9 cellular contexts compared by ENCODE assay signal in genomic region chr19:39507715-39508364, GRCh38. TPM values are rescaled to one million over a fixed set of nuclear protein-coding genes. Genes with fewer than 3 reads are reported as not detected.
DNase-seq lines count a peak whose midpoint lies in the region; ATAC-seq and TF ChIP-seq lines count a peak whose summit lies in the region.
"Had no signal": no experiment of that assay in that cellular context is flagged by ENCODE, and none has a peak within 500 bp of the region (broad histone marks: within the 10 kb centered on the region; RNA-seq: fewer than 3 reads in every experiment).

No MANE protein-coding gene starts in this region.

- H3K36me3 ChIP-seq in iPS-20b (ENCODE audit: insufficient read depth, low read depth, low read length), result no peaks in the 10 kb centered on the region

- H3K9me3 Mint-ChIP-seq in stimulated activated naive CD8-positive, alpha-beta T cell treated with anti-CD3 and anti-CD28 coated beads, Interleukin-15, Interleukin-2, amounts not matched to agents 100 ng/mL and 50 ng/mL, for 24 hours, result no peaks in the 10 kb centered on the region
- H3K9me3 Mint-ChIP-seq in activated T-helper 17 cell treated with anti-CD3 and anti-CD28 coated beads, Interleukin-2, amount 50 U/mL, for 72 hours, result no peaks in the 10 kb centered on the region
- H3K9me3 Mint-ChIP-seq in type B pancreatic cell, result no peaks in the 10 kb centered on the region

- peak overlapping the region; percentile 74 for H3K4me3 ChIP-seq in iPS-20b (ENCODE audit: low read length)

- no peak for ATAC-seq in stimulated activated naive CD8-positive, alpha-beta T cell treated with anti-CD3 and anti-CD28 coated beads, Interleukin-15, Interleukin-2, amounts not matched to agents 100 U/mL and 50 U/mL, for 24 hours
- ATAC-seq in activated T-helper 17 cell treated with anti-CD3 and anti-CD28 coated beads, Interleukin-2, amount 50 U/mL, for 72 hours (replicated peaks), result no peak
- ATAC-seq in HG03135 (IDR thresholded peaks at IDR 0.05; ENCODE audit: unreplicated experiment), result no peak

- peak overlapping the region; percentile 71 for H3K27ac Mint-ChIP-seq in stimulated activated naive CD8-positive, alpha-beta T cell treated with anti-CD3 and anti-CD28 coated beads, Interleukin-15, Interleukin-2, amounts not matched to agents 100 ng/mL and 50 ng/mL, for 24 hours
- H3K27ac Mint-ChIP-seq in activated T-helper 17 cell treated with anti-CD3 and anti-CD28 coated beads, Interleukin-2, amount 50 U/mL, for 72 hours, result no peak overlapping the region
- H3K27ac Mint-ChIP-seq in type B pancreatic cell, result no peak overlapping the region

- peaks cover 3% of the 10 kb centered on the region; the same call in 1 of the 2 replicates for H3K9me3 ChIP-seq in iPS-20b (ENCODE audit: insufficient read depth, low read depth, low read length)

- no peaks in the 10 kb centered on the region; the same call in 1 of the 2 replicates for H3K4me1 ChIP-seq in iPS-20b (ENCODE audit: insufficient read depth, low read length)

- TF ChIP-seq CTCF in type B pancreatic cell (conservative IDR thresholded peaks at IDR 0.05), result no peak

- H3K4me1 Mint-ChIP-seq in stimulated activated naive CD8-positive, alpha-beta T cell treated with anti-CD3 and anti-CD28 coated beads, Interleukin-15, Interleukin-2, amounts not matched to agents 100 ng/mL and 50 ng/mL, for 24 hours (ENCODE audit: low read depth), result peaks cover 20% of the 10 kb centered on the region
- H3K4me1 Mint-ChIP-seq in activated T-helper 17 cell treated with anti-CD3 and anti-CD28 coated beads, Interleukin-2, amount 50 U/mL, for 72 hours, result peaks cover 12% of the 10 kb centered on the region
- no peaks in the 10 kb centered on the region for H3K4me1 Mint-ChIP-seq in type B pancreatic cell (ENCODE audit: unreplicated experiment)

- peaks cover 77% of the 10 kb centered on the region for H3K27me3 ChIP-seq in iPS-20b (ENCODE audit: insufficient read depth, low read length)

- DNase-seq in stimulated activated naive CD8-positive, alpha-beta T cell treated with anti-CD3 and anti-CD28 coated beads, Interleukin-15, Interleukin-2, amounts not matched to agents 100 U/mL and 50 U/mL, for 24 hours, result no peak
- no peak for DNase-seq in type B pancreatic cell (ENCODE audit: extremely low spot score, unreplicated experiment)
- DNase-seq in iPS-NIHi11 (ENCODE audit: low spot score), result no peak
- DNase-seq in GM19240 (ENCODE audit: insufficient read length, low spot score), result no peak

- H3K36me3 Mint-ChIP-seq in stimulated activated naive CD8-positive, alpha-beta T cell treated with anti-CD3 and anti-CD28 coated beads, Interleukin-15, Interleukin-2, amounts not matched to agents 100 ng/mL and 50 ng/mL, for 24 hours (ENCODE audit: low read depth), result no peaks in the 10 kb centered on the region
- H3K36me3 Mint-ChIP-seq in activated T-helper 17 cell treated with anti-CD3 and anti-CD28 coated beads, Interleukin-2, amount 50 U/mL, for 72 hours (ENCODE audit: low read depth), result peaks cover 7% of the 10 kb centered on the region
- H3K36me3 Mint-ChIP-seq in type B pancreatic cell, result no peaks in the 10 kb centered on the region

- H3K27me3 Mint-ChIP-seq in stimulated activated naive CD8-positive, alpha-beta T cell treated with anti-CD3 and anti-CD28 coated beads, Interleukin-15, Interleukin-2, amounts not matched to agents 100 ng/mL and 50 ng/mL, for 24 hours, result peaks cover 57% of the 10 kb centered on the region
- H3K27me3 Mint-ChIP-seq in activated T-helper 17 cell treated with anti-CD3 and anti-CD28 coated beads, Interleukin-2, amount 50 U/mL, for 72 hours, result peaks cover 33% of the 10 kb centered on the region
- H3K27me3 Mint-ChIP-seq in type B pancreatic cell, result peaks cover 72% of the 10 kb centered on the region

- H3K4me3 Mint-ChIP-seq in stimulated activated naive CD8-positive, alpha-beta T cell treated with anti-CD3 and anti-CD28 coated beads, Interleukin-15, Interleukin-2, amounts not matched to agents 100 ng/mL and 50 ng/mL, for 24 hours, result peak overlapping the region; percentile 81
- peak overlapping the region; percentile 69 for H3K4me3 Mint-ChIP-seq in activated T-helper 17 cell treated with anti-CD3 and anti-CD28 coated beads, Interleukin-2, amount 50 U/mL, for 72 hours
- H3K4me3 Mint-ChIP-seq in type B pancreatic cell, result peak overlapping the region; percentile 81

- H3K9ac ChIP-seq in iPS-20b (ENCODE audit: low read depth, low read length), result peak overlapping the region; percentile 65; the same call in 1 of the 2 replicates

- no peak overlapping the region for H3K27ac ChIP-seq in iPS-20b (ENCODE audit: low read length)

RNA-seq across cellular contexts. Expression of gene SELENOV, which starts 7.1 kb away (rescaled TPM):
- not detected for total RNA-seq in activated T-helper 17 cell treated with anti-CD3 and anti-CD28 coated beads, Interleukin-2, amount 50 U/mL, for 72 hours
- total RNA-seq in type B pancreatic cell (ENCODE audit: low replicate concordance), result 1.1 TPM in 1 of 2 replicates, not detected in the other
- total RNA-seq: mucosa of gallbladder had no signal

RNA-seq across cellular contexts. Expression of gene DLL3, which starts 9.1 kb away (rescaled TPM):
- 1 to 10 TPM in 1 of 2 donors, under 1 TPM in 1; 0.16 to 1.2 TPM for total RNA-seq in activated T-helper 17 cell treated with anti-CD3 and anti-CD28 coated beads, Interleukin-2, amount 50 U/mL, for 72 hours
- total RNA-seq in type B pancreatic cell (ENCODE audit: low replicate concordance), result 0.74 and 2.7 TPM in 2 replicates
- total RNA-seq: mucosa of gallbladder had no signal

RNA-seq across cellular contexts. Expression of gene EID2B, which starts 24.8 kb away (rescaled TPM):
- total RNA-seq in activated T-helper 17 cell treated with anti-CD3 and anti-CD28 coated beads, Interleukin-2, amount 50 U/mL, for 72 hours, result 1 to 10 TPM; 2.8 to 3.2 TPM
- total RNA-seq in type B pancreatic cell (ENCODE audit: low replicate concordance), result 1.1 and 4.8 TPM in 2 replicates

RNA-seq across cellular contexts. Expression of gene TIMM50, which starts 27.2 kb away (rescaled TPM):
- 10 to 100 TPM; 51.5 to 95.1 TPM for total RNA-seq in activated T-helper 17 cell treated with anti-CD3 and anti-CD28 coated beads, Interleukin-2, amount 50 U/mL, for 72 hours
- 63.6 and 82.2 TPM in 2 replicates for total RNA-seq in type B pancreatic cell (ENCODE audit: low replicate concordance)

RNA-seq across cellular contexts. Expression of gene EID2, which starts 32.1 kb away (rescaled TPM):
- total RNA-seq in activated T-helper 17 cell treated with anti-CD3 and anti-CD28 coated beads, Interleukin-2, amount 50 U/mL, for 72 hours, result 10 to 100 TPM in 1 of 2 donors, 1 to 10 TPM in 1; 9.4 to 13.4 TPM
- total RNA-seq in type B pancreatic cell (ENCODE audit: low replicate concordance), result 15.3 and 19.2 TPM in 2 replicates
